In the genomic region with DNA sequence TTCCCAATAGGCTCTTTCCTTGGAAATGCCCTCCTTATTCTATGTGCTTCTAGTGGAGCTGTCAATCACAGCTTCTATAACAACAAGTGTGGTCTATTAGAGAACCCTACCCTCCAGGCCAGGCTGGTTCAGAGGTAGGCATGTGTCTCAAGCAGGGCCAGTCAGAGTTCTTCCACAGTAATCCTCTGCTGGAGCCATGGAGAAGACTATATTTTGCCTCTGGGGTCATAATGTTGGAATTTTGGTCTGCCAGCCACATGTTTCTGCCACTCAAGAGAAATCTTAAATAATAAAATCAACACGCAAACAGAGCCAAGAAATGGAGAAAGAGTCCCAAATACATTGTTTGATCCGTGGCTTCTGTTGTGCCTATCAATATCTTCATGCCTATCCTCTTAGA, we compare ENCODE assay signal across 28 cellular contexts.
"Had no signal": no experiment of that assay in that cellular context is flagged by ENCODE, and none has a peak within 500 bp of the region (broad histone marks: within the 10 kb centered on the region; RNA-seq: fewer than 3 reads in every experiment).

No MANE protein-coding gene starts in this region.

- H3K9me3 Mint-ChIP-seq: type B pancreatic cell had no signal

- H3K4me3 Mint-ChIP-seq: natural killer cell; nephron; neural progenitor cell; stimulated activated memory B cell treated with anti-CD40 and anti-IgM and Interleukin-4, amounts not matched to agents 10 μg/mL and 1 μg/mL and 100 μg/mL, for 72 hours; stimulated activated naive CD8-positive, alpha-beta T cell treated with anti-CD3 and anti-CD28 coated beads, Interleukin-15, amount 100 ng/mL, for 72 hours; type B pancreatic cell had no signal

- DNase-seq: natural killer cell; occipital lobe; ovary; posterior cingulate gyrus; psoas muscle; right cardiac atrium; right lobe of liver; sigmoid colon; spleen; stimulated activated CD4-positive, alpha-beta T cell treated with anti-CD3 and anti-CD28 coated beads, Interleukin-12 subunit alpha, Interleukin-12 subunit beta, amount 100 ng/mL, for 4 hours; stimulated activated CD4-positive, alpha-beta T cell treated with anti-CD3 and anti-CD28 coated beads, Interleukin-1b, Interleukin-23, amount 100 ng/mL, for 48 hours; stimulated activated CD4-positive, alpha-beta T cell treated with anti-CD3 and anti-CD28 coated beads, Interleukin-4, amount 100 ng/mL, for 1 hour; stimulated activated CD4-positive, alpha-beta T cell treated with anti-CD3 and anti-CD28 coated beads, Interleukin-4, amount 100 ng/mL, for 4 hours; stimulated activated CD8-positive, alpha-beta memory T cell treated with anti-CD3 and anti-CD28 coated beads, Interleukin-4, amount 100 ng/mL, for 48 hours; stimulated activated naive CD4-positive, alpha-beta T cell; stimulated activated naive CD8-positive, alpha-beta T cell treated with anti-CD3 and anti-CD28 coated beads, Interleukin-15, amount 100 ng/mL, for 72 hours; stimulated activated naive CD8-positive, alpha-beta T cell treated with anti-CD3 and anti-CD28 coated beads, Interleukin-15, Interleukin-2, amounts not matched to agents 100 U/mL and 50 U/mL, for 24 hours; substantia nigra; testis; tibial artery; transverse colon; upper lobe of right lung; uterus had no signal

- ATAC-seq: natural killer cell; psoas muscle; right cardiac atrium; right lobe of liver; stimulated activated memory B cell treated with anti-CD40 and anti-IgM and Interleukin-4, amounts not matched to agents 10 μg/mL and 1 μg/mL and 100 μg/mL, for 72 hours; stimulated activated naive CD8-positive, alpha-beta T cell treated with anti-CD3 and anti-CD28 coated beads, Interleukin-15, amount 100 ng/mL, for 72 hours; stimulated activated naive CD8-positive, alpha-beta T cell treated with anti-CD3 and anti-CD28 coated beads, Interleukin-15, Interleukin-2, amounts not matched to agents 100 U/mL and 50 U/mL, for 24 hours; upper lobe of right lung had no signal

- H3K36me3 Mint-ChIP-seq: neural progenitor cell, type B pancreatic cell had no signal

- H3K27ac Mint-ChIP-seq: natural killer cell; nephron; neural progenitor cell; progenitor cell of endocrine pancreas; stimulated activated memory B cell treated with anti-CD40 and anti-IgM and Interleukin-4, amounts not matched to agents 10 μg/mL and 1 μg/mL and 100 μg/mL, for 72 hours; stimulated activated naive CD8-positive, alpha-beta T cell treated with anti-CD3 and anti-CD28 coated beads, Interleukin-15, amount 100 ng/mL, for 72 hours; type B pancreatic cell had no signal

- H3K4me1 Mint-ChIP-seq: natural killer cell; nephron; neural progenitor cell; stimulated activated memory B cell treated with anti-CD40 and anti-IgM and Interleukin-4, amounts not matched to agents 10 μg/mL and 1 μg/mL and 100 μg/mL, for 72 hours; stimulated activated naive CD8-positive, alpha-beta T cell treated with anti-CD3 and anti-CD28 coated beads, Interleukin-15, amount 100 ng/mL, for 72 hours had no signal
